Comparison of ENCODE assay signal across 9 cellular contexts in genomic region chr19:13441810-13442512, GRCh38.
DNase-seq lines count a peak whose midpoint lies in the region; ATAC-seq and TF ChIP-seq lines count a peak whose summit lies in the region.
"Had no signal": no experiment of that assay in that cellular context is flagged by ENCODE, and none has a peak within 500 bp of the region (broad histone marks: within the 10 kb centered on the region; RNA-seq: fewer than 3 reads in every experiment).

No MANE protein-coding gene starts in this region.

- H3K36me3 Mint-ChIP-seq in mesothelial cell of epicardium = no peaks in the 10 kb centered on the region

- peak; percentile 15 for DNase-seq in H4 (ENCODE audit: low spot score)
- peak; percentile 21 to 48 for DNase-seq in SJSA1 (ENCODE audit: low read depth in 1 of 2, low spot score in 2 of 2)
- peak in 6 of 7 donors; percentile 15 to 51 (median 30) for DNase-seq in adrenal gland
- peak; percentile 63 to 79 for DNase-seq in mesothelial cell of epicardium (ENCODE audit: low spot score in 2 of 2, unreplicated experiment in 2 of 2)
- DNase-seq in psoas muscle = no peak
- no peak for DNase-seq in mesenteric fat pad (ENCODE audit: low spot score)
- DNase-seq in SIG-M5 treated with dmso at 0.1 percent for 504 hours (lab: John Stamatoyannopoulos, UW; ENCODE audit: unreplicated experiment) = no peak
- no peak for DNase-seq in 8988T

- no peak for ATAC-seq in psoas muscle

- H3K4me1 ChIP-seq in SJSA1 (replicated peaks) (no peaks in the 10 kb centered on the region), adrenal gland (replicated peaks in 1 of 2) (no peaks in the 10 kb centered on the region), psoas muscle (no peaks in the 10 kb centered on the region)

- H3K9me3 Mint-ChIP-seq in mesothelial cell of epicardium = peaks cover 4% of the 10 kb centered on the region

- no peaks in the 10 kb centered on the region for H3K9me3 ChIP-seq in SJSA1 (replicated peaks)
- no peaks in the 10 kb centered on the region for H3K9me3 ChIP-seq in adrenal gland (replicated peaks in 1 of 3)
- H3K9me3 ChIP-seq in psoas muscle = no peaks in the 10 kb centered on the region
- H3K9me3 ChIP-seq: thoracic aorta had no signal

- no peak for TF ChIP-seq POLR2A in adrenal gland (IDR thresholded peaks at IDR 0.05)

- no peak overlapping the region for H3K27ac ChIP-seq in SJSA1
- no peak overlapping the region for H3K27ac ChIP-seq in adrenal gland
- H3K27ac ChIP-seq in psoas muscle = no peak overlapping the region
- H3K27ac ChIP-seq: thoracic aorta had no signal

- intact Hi-C loops in adrenal gland (cut with DNase I) = no loop called here
- intact Hi-C loops in psoas muscle (cut with DNase I) = no loop called here

- H3K4me3 ChIP-seq in SJSA1 (no peak overlapping the region), adrenal gland (no peak overlapping the region), psoas muscle (no peak overlapping the region)
- H3K4me3 ChIP-seq: thoracic aorta had no signal

- no peak overlapping the region for H3K27ac Mint-ChIP-seq in mesothelial cell of epicardium

- TF ChIP-seq CTCF in adrenal gland (IDR thresholded peaks at IDR 0.05) = no peak
- TF ChIP-seq CTCF in mesothelial cell of epicardium (IDR thresholded peaks at IDR 0.05; ENCODE audit: unreplicated experiment) = no peak
- TF ChIP-seq CTCF in psoas muscle (IDR thresholded peaks at IDR 0.05) = no peak

- H3K4me1 Mint-ChIP-seq in mesothelial cell of epicardium = no peaks in the 10 kb centered on the region

- no peak overlapping the region for H3K4me3 Mint-ChIP-seq in mesothelial cell of epicardium

- H3K27me3 ChIP-seq in SJSA1 (replicated peaks) (no peaks in the 10 kb centered on the region; the same call in 1 of the 2 replicates), adrenal gland (no peaks in the 10 kb centered on the region), psoas muscle (ENCODE audit: insufficient read depth in 3 of 3, low read length in 2 of 3) (no peaks in the 10 kb centered on the region)

- H3K36me3 ChIP-seq in SJSA1 (no peaks in the 10 kb centered on the region), adrenal gland (replicated peaks in 1 of 2) (no peaks in the 10 kb centered on the region), psoas muscle (ENCODE audit: insufficient read depth in 1 of 2, low read depth in 1 of 2) (no peaks in the 10 kb centered on the region)
- H3K36me3 ChIP-seq: thoracic aorta had no signal

- WGBS in adrenal gland, 4 donors = 31 to 43% (median 37%) methylated on average over 8 to 10 of the region's 10 CpGs
- 36% methylated on average over 10 of the region's 10 CpGs for WGBS in psoas muscle, 3 donors

- no peaks in the 10 kb centered on the region for H3K27me3 Mint-ChIP-seq in mesothelial cell of epicardium (ENCODE audit: low read depth)

Comparison
In these comparisons a context has a peak if more than half of its experiments do, and no peak if none do; other contexts are left out.
1. DNase-seq: peak in H4 (single experiment), SJSA1 (2 of 2), adrenal gland (6 of 7) and mesothelial cell of epicardium (2 of 2); none in psoas muscle (0 of 2), mesenteric fat pad (single experiment), SIG-M5 treated with dmso at 0.1 percent for 504 hours (single experiment) and 8988T (single experiment).